Comparison of ENCODE assay signal across 24 cellular contexts in the genomic region with DNA sequence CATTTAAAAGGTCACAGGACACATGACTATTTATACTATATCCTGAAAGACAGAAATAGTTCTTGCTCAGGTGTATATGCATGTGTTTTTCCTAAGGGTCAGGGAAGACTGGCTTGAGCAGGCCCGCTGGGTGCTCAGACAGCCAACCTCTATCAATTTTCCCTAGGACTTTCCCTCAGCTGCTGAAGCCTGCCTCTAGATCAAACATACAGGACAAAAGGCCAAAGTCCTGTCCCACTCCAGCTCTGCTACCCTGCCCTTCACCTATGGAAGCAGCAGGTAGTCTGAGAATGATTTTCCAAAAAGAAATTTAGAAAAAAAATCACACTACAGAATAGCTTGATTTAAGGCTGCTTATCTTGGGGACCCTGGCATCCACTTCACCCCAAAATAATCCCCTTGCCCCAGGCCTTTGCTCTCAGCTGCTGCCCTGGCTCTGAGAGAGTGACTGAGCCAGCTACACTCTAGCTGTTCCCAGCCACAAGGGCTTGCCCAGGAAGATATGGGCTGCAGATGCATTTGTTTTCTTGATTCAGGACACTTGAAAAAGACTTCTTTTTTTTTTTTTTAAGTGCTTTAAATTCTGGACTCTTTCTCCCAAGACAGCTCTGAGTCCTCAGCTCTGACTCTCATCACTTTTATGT.
"Had no signal": no experiment of that assay in that cellular context is flagged by ENCODE, and none has a peak within 500 bp of the region (broad histone marks: within the 10 kb centered on the region; RNA-seq: fewer than 3 reads in every experiment).

No MANE protein-coding gene starts in this region.

- H3K9me3 Mint-ChIP-seq: activated naive CD8-positive, alpha-beta T cell treated with anti-CD3 and anti-CD28 coated beads, Interleukin-2, amount 10 ng/mL, durations not matched to agents 7 days and 5 days; activated T-cell treated with anti-CD3 and anti-CD28 coated beads, Interleukin-2, amount 50 U/mL, for 4 hours; brain; effector memory CD8-positive, alpha-beta T cell; natural killer cell; stimulated activated memory B cell treated with anti-CD40 and anti-IgM and Interleukin-4, amounts not matched to agents 10 μg/mL and 1 μg/mL and 100 μg/mL, for 72 hours had no signal

- H3K27ac Mint-ChIP-seq: effector memory CD8-positive, alpha-beta T cell; stimulated activated memory B cell treated with anti-CD40 and anti-IgM and Interleukin-4, amounts not matched to agents 10 μg/mL and 1 μg/mL and 100 μg/mL, for 72 hours had no signal

- H3K27me3 Mint-ChIP-seq: activated naive CD8-positive, alpha-beta T cell treated with anti-CD3 and anti-CD28 coated beads, Interleukin-2, amount 10 ng/mL, durations not matched to agents 7 days and 5 days; brain; effector memory CD8-positive, alpha-beta T cell; stimulated activated memory B cell treated with anti-CD40 and anti-IgM and Interleukin-4, amounts not matched to agents 10 μg/mL and 1 μg/mL and 100 μg/mL, for 72 hours had no signal

- H3K4me3 ChIP-seq: left lung, spleen, testis, upper lobe of right lung had no signal

- DNase-seq: activated CD4-positive, alpha-beta T cell treated with anti-CD3 and anti-CD28 coated beads, Interleukin-2, amount 50 U/mL, for 1 hour; activated CD4-positive, CD25-positive, alpha-beta regulatory T cell treated with anti-CD3 and anti-CD28 coated beads, Interleukin-2, amount 50 U/mL, for 72 hours; activated CD8-positive, alpha-beta memory T cell treated with anti-CD3 and anti-CD28 coated beads, Interleukin-2, amount 50 U/mL, for 4 hours; activated effector memory CD4-positive, alpha-beta T cell treated with Interleukin-2 at 50 U/mL for 16 hours; activated naive CD8-positive, alpha-beta T cell treated with anti-CD3 and anti-CD28 coated beads, Interleukin-2, amount 10 ng/mL, durations not matched to agents 7 days and 5 days; activated T-cell treated with anti-CD3 and anti-CD28 coated beads, Interleukin-2, amount 50 U/mL, for 4 hours; caudate nucleus; effector memory CD8-positive, alpha-beta T cell; foreskin melanocyte; glutamatergic neuron; hypothalamus; islet precursor cell; left lung; mammary epithelial cell; natural killer cell; spleen; stimulated activated CD4-positive, alpha-beta T cell treated with anti-CD3 and anti-CD28 coated beads, Interleukin-4, amount 100 ng/mL, for 4 hours; testis; upper lobe of right lung had no signal

- H3K4me1 ChIP-seq: testis, upper lobe of right lung had no signal

- H3K4me3 Mint-ChIP-seq: activated naive CD8-positive, alpha-beta T cell treated with anti-CD3 and anti-CD28 coated beads, Interleukin-2, amount 10 ng/mL, durations not matched to agents 7 days and 5 days; activated T-cell treated with anti-CD3 and anti-CD28 coated beads, Interleukin-2, amount 50 U/mL, for 4 hours; brain; effector memory CD8-positive, alpha-beta T cell; natural killer cell; stimulated activated memory B cell treated with anti-CD40 and anti-IgM and Interleukin-4, amounts not matched to agents 10 μg/mL and 1 μg/mL and 100 μg/mL, for 72 hours had no signal

- H3K27me3 ChIP-seq: left lung, neutrophil, spleen, testis, upper lobe of right lung had no signal

- H3K27ac ChIP-seq: left lung, neutrophil, parathyroid adenoma, spleen, testis, upper lobe of right lung had no signal

- H3K36me3 ChIP-seq: left lung, neutrophil, upper lobe of right lung had no signal

- H3K9me3 ChIP-seq: neutrophil, testis, upper lobe of right lung had no signal

- H3K36me3 Mint-ChIP-seq: natural killer cell had no signal

- ATAC-seq: activated T-cell treated with anti-CD3 and anti-CD28 coated beads, Interleukin-2, amount 50 U/mL, for 4 hours; effector memory CD8-positive, alpha-beta T cell; left lung; natural killer cell; sciatic nerve; stimulated activated memory B cell treated with anti-CD40 and anti-IgM and Interleukin-4, amounts not matched to agents 10 μg/mL and 1 μg/mL and 100 μg/mL, for 72 hours; upper lobe of right lung had no signal
